ENCODE assay signal across 1 cellular context in genomic region chr10:987906-988666, GRCh38.
TF ChIP-seq lines count a peak whose summit lies in the region.

Gene GTPBP4, plus strand, starts transcription at chr10:988434. Its CDS starts 46 bp downstream, at chr10:988480.

TF ChIP-seq in HepG2, 621 proteins besides CTCF, POLR2A, EP300 and RAD21 (continued from another document and continues in another):
- TF ChIP-seq SSRP1 (CRISPR knock-in tag; IDR thresholded peaks at IDR 0.05) (no peak), ZNF180 (CRISPR knock-in tag; IDR thresholded peaks at IDR 0.05; ENCODE audit: borderline replicate concordance, low read depth) (no peak), ZNF547 (CRISPR knock-in tag; IDR thresholded peaks at IDR 0.05) (peak; percentile 80; the same call in 1 of the 2 replicates), ZBTB2 (CRISPR knock-in tag; IDR thresholded peaks at IDR 0.05; ENCODE audit: low read depth) (0 out of 2 replicates have a peak, but pooled peaks have one; percentile 29), PITX1 (CRISPR knock-in tag; IDR thresholded peaks at IDR 0.05) (0 out of 2 replicates have a peak, but pooled peaks have one; percentile 6), HNRNPLL (IDR thresholded peaks at IDR 0.05; ENCODE audit: low read depth, low read length, poor library complexity, severe bottlenecking) (peak; percentile 88), ZNF101 (CRISPR knock-in tag; IDR thresholded peaks at IDR 0.05; ENCODE audit: borderline replicate concordance, low read depth) (no peak), ZNF790 (CRISPR knock-in tag; IDR thresholded peaks at IDR 0.05; ENCODE audit: borderline replicate concordance) (peak; percentile 85; the same call in 1 of the 2 replicates), ZNF563 (CRISPR knock-in tag; IDR thresholded peaks at IDR 0.05) (peak; percentile 82), ARID4A (CRISPR knock-in tag; IDR thresholded peaks at IDR 0.05; ENCODE audit: borderline replicate concordance) (peak; percentile 98), EHMT2 (IDR thresholded peaks at IDR 0.05; ENCODE audit: borderline replicate concordance, low read depth, low read length) (no peak), ZNF646 (CRISPR knock-in tag; IDR thresholded peaks at IDR 0.05) (0 out of 2 replicates have a peak, but pooled peaks have one; percentile 18), ZNF609 (CRISPR knock-in tag; IDR thresholded peaks at IDR 0.05; ENCODE audit: borderline replicate concordance) (no peak), GATAD1 (CRISPR knock-in tag; IDR thresholded peaks at IDR 0.05) (peak; percentile 97), CBFB (CRISPR knock-in tag; IDR thresholded peaks at IDR 0.05) (0 out of 2 replicates have a peak, but pooled peaks have one; percentile 23), THAP9 (CRISPR knock-in tag; IDR thresholded peaks at IDR 0.05; ENCODE audit: borderline replicate concordance) (peak; percentile 91), NFE2L2 (IDR thresholded peaks at IDR 0.05; ENCODE audit: low read length) (no peak), ZNF224 (CRISPR knock-in tag; IDR thresholded peaks at IDR 0.05) (peak; percentile 91; the same call in 1 of the 2 replicates), ZNF816 (CRISPR knock-in tag; IDR thresholded peaks at IDR 0.05; ENCODE audit: borderline replicate concordance) (no peak), ZNF501 (CRISPR knock-in tag; IDR thresholded peaks at IDR 0.05) (peak; percentile 82), MXD3 (CRISPR knock-in tag; IDR thresholded peaks at IDR 0.05) (peak; percentile 91; the same call in 1 of the 2 replicates), ZSCAN25 (CRISPR knock-in tag; IDR thresholded peaks at IDR 0.05) (peak; percentile 30; the same call in 1 of the 2 replicates), POLR2AphosphoS5 (IDR thresholded peaks at IDR 0.05; ENCODE audit: low read depth, low read length) (peak; percentile 63), SP140L (CRISPR knock-in tag; IDR thresholded peaks at IDR 0.05; ENCODE audit: borderline replicate concordance) (no peak), EED (CRISPR knock-in tag; IDR thresholded peaks at IDR 0.05) (peak; percentile 16; the same call in 1 of the 2 replicates)
